In the genomic region with DNA sequence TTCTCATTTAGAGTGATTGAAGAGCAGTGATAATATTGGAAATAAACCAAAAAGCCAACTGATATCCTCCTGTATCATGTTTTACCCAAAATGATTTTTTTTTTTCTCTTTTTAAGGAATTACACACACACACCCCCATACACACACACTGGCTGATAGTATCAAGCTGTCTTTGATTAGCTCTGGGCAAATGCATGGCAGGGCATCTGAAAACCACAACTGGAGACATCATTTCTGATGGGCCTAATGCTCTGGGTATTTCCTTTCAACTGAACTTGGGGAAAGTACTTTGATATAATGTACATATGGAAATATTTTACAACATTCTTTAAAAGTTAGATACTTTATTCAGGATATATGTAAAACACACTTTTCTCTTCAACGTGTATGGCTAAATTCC, we compare ENCODE assay signal across 19 cellular contexts. TPM values are rescaled to one million over a fixed set of nuclear protein-coding genes. Genes with fewer than 3 reads are reported as not detected.
DNase-seq lines count a peak whose midpoint lies in the region; ATAC-seq and TF ChIP-seq lines count a peak whose summit lies in the region.
"Had no signal": no experiment of that assay in that cellular context is flagged by ENCODE, and none has a peak within 500 bp of the region (broad histone marks: within the 10 kb centered on the region; RNA-seq: fewer than 3 reads in every experiment).

No MANE protein-coding gene starts in this region.

- no peak overlapping the region for H3K4me2 ChIP-seq in SK-N-SH
- H3K4me2 ChIP-seq: A549 had no signal

- no peak for TF ChIP-seq EP300 in SK-N-SH (IDR thresholded peaks at IDR 0.05; ENCODE audit: borderline replicate concordance in 1 of 2, low read depth in 1 of 2, low read length in 1 of 2)

- H3K36me3 ChIP-seq in SK-N-SH (replicated peaks in 1 of 2; ENCODE audit: control insufficient read depth in 1 of 2, insufficient read depth in 2 of 2, low read length in 1 of 2) (peaks cover 22 to 27% of the 10 kb centered on the region in 2 experiments), BE2C (peaks cover 35% of the 10 kb centered on the region)

- CTCF ChIA-PET in SK-N-SH (lab: Yijun Ruan, JAX): interaction anchor here (0.6 to 1.5 kb wide), 2 partner anchors 10 to 18 kb away, joined by 3 read pairs; no protein-coding TSS in a partner anchor

- DNase-seq in AG08395 (ENCODE audit: low spot score) (peak; percentile 19), EH (ENCODE audit: low read depth) (peak; percentile 30), SK-N-SH (no peak), fibroblast of peridontal ligament (ENCODE audit: extremely low read depth) (peak; percentile 83), epidermal melanocyte (ENCODE audit: insufficient read length, low spot score) (no peak), H4 (ENCODE audit: low spot score) (no peak), BE2C (no peak)
- DNase-seq: GOT3, KG1, NCI-H1105 treated with DMSO at 0.1 percent for 48 hours, NCI-H187, NCI-H2227 treated with DMSO at 0.1 percent for 48 hours, NCI-H510A treated with DMSO at 0.1 percent for 48 hours, NCI-H774, SHP77 treated with DMSO at 0.1 percent for 48 hours had no signal

- TF ChIP-seq RAD21 in SK-N-SH (IDR thresholded peaks at IDR 0.05; ENCODE audit: low read length): no peak

- no peaks in the 10 kb centered on the region for H4K20me1 ChIP-seq in SK-N-SH (ENCODE audit: insufficient read depth)

- no peak overlapping the region for H2AFZ ChIP-seq in SK-N-SH (ENCODE audit: low read depth)

- H3K4me1 ChIP-seq in SK-N-SH (ENCODE audit: control insufficient read depth in 1 of 2, insufficient read depth in 2 of 2, low read depth in 1 of 2, low read length in 1 of 2): peaks cover 0 to 4% of the 10 kb centered on the region in 2 experiments; a peak in 1 of 4 replicates
- H3K4me1 ChIP-seq in BE2C: no peaks in the 10 kb centered on the region
- H3K4me1 ChIP-seq: A549 had no signal

- no peak for TF ChIP-seq CTCF in SK-N-SH (IDR thresholded peaks at IDR 0.05)
- no peak for TF ChIP-seq CTCF in BE2C (IDR thresholded peaks at IDR 0.05; ENCODE audit: low read depth, low read length)

- no peak overlapping the region for H3K9ac ChIP-seq in SK-N-SH

- H3K4me3 ChIP-seq in SK-N-SH (ENCODE audit: low read depth in 2 of 2, low read length in 1 of 2) (no peak overlapping the region), BE2C (ENCODE audit: low read depth, low read length) (no peak overlapping the region)
- H3K4me3 ChIP-seq: A549, GM12878 had no signal

- no peaks in the 10 kb centered on the region for H3K27me3 ChIP-seq in SK-N-SH (ENCODE audit: insufficient read depth)
- no peaks in the 10 kb centered on the region for H3K27me3 ChIP-seq in BE2C

- H3K9me2 ChIP-seq in SK-N-SH: no peaks in the 10 kb centered on the region

- H3K27ac ChIP-seq in SK-N-SH (ENCODE audit: low read depth in 2 of 2, low read length in 1 of 2): peak overlapping the region; percentile 11 to 16; a peak in 2 of 4 replicates
- H3K27ac ChIP-seq: A549, C4-2B had no signal

- no peak for ATAC-seq in GM19351 (IDR thresholded peaks at IDR 0.05; ENCODE audit: unreplicated experiment)
- ATAC-seq: GM12878 had no signal

- H3F3A ChIP-seq in SK-N-SH (replicated peaks; ENCODE audit: insufficient read depth): peaks cover 22% of the 10 kb centered on the region

- POLR2A ChIA-PET in SK-N-SH (lab: Yijun Ruan, JAX): interaction anchor here (0.6 to 1.8 kb wide), 3 partner anchors 13 to 271 kb away, joined by 3 to 8 read pairs (median 3); a partner anchor contains a TSS

- no peaks in the 10 kb centered on the region for H3K79me2 ChIP-seq in SK-N-SH (ENCODE audit: insufficient read depth)

- no peaks in the 10 kb centered on the region for H3K9me3 ChIP-seq in SK-N-SH
- no peaks in the 10 kb centered on the region for H3K9me3 ChIP-seq in BE2C
- H3K9me3 ChIP-seq: A549 had no signal

- WGBS in SK-N-SH (ENCODE audit: low lambda C conversion rate): 42% methylated on average over 1 of the region's 1 CpG

TF ChIP-seq in SK-N-SH, 30 proteins besides CTCF, POLR2A, EP300 and RAD21:
- TF ChIP-seq POLR2AphosphoS5 (IDR thresholded peaks at IDR 0.05; ENCODE audit: low read depth, low read length) (peak; percentile 22; the same call in 1 of the 2 replicates), ELF1 (IDR thresholded peaks at IDR 0.05) (no peak), TCF12 (IDR thresholded peaks at IDR 0.05) (peak; percentile 84), JUND (IDR thresholded peaks at IDR 0.05) (no peak)
- TF ChIP-seq, protein P1, sequence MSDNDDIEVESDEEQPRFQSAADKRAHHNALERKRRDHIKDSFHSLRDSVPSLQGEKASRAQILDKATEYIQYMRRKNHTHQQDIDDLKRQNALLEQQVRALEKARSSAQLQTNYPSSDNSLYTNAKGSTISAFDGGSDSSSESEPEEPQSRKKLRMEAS (IDR thresholded peaks at IDR 0.05; ENCODE audit: low read depth): no peak

RNA-seq across cellular contexts. Expression of a gene that starts 14.2 kb away (rescaled TPM):
- 107 and 134 TPM in 2 replicates for polyA plus RNA-seq in SK-N-SH (2012; rRNA removed)
- 154 and 177 TPM in 2 replicates for polyA plus RNA-seq in SK-N-SH (2012; cell fraction: cytosol; rRNA removed)
- 20.1 and 41.9 TPM in 2 replicates for polyA plus RNA-seq in SK-N-SH (2012; cell fraction: nucleus; rRNA removed)
- total RNA-seq in H4 (2014; rRNA removed; shearing (Covaris generic)): 277 and 290 TPM in 2 replicates
- polyA plus RNA-seq in BE2C (2012; ENCODE audit: insufficient read depth, insufficient read length, low read depth): 125 TPM

RNA-seq across cellular contexts. Expression of a gene that starts 15.9 kb away (rescaled TPM):
- 2,955 and 5,356 TPM in 2 replicates for polyA plus RNA-seq in SK-N-SH (2012; rRNA removed)
- polyA plus RNA-seq in SK-N-SH (2012; cell fraction: cytosol; rRNA removed): 4,630 and 4,724 TPM in 2 replicates
- 692 and 701 TPM in 2 replicates for polyA plus RNA-seq in SK-N-SH (2012; cell fraction: nucleus; rRNA removed)
- 1,239 and 1,294 TPM in 2 replicates for total RNA-seq in H4 (2014; rRNA removed; shearing (Covaris generic))
- polyA plus RNA-seq in BE2C (2012; ENCODE audit: insufficient read depth, insufficient read length, low read depth): 580 TPM

Comparison
In these comparisons a context has a peak if more than half of its experiments do, and no peak if none do; other contexts are left out.
1. DNase-seq: peak in AG08395 (single experiment), EH (single experiment) and fibroblast of peridontal ligament (single experiment); none in SK-N-SH (single experiment), epidermal melanocyte (single experiment), H4 (single experiment) and BE2C (single experiment).